Comparison of ENCODE assay signal across 29 cellular contexts in the genomic region with DNA sequence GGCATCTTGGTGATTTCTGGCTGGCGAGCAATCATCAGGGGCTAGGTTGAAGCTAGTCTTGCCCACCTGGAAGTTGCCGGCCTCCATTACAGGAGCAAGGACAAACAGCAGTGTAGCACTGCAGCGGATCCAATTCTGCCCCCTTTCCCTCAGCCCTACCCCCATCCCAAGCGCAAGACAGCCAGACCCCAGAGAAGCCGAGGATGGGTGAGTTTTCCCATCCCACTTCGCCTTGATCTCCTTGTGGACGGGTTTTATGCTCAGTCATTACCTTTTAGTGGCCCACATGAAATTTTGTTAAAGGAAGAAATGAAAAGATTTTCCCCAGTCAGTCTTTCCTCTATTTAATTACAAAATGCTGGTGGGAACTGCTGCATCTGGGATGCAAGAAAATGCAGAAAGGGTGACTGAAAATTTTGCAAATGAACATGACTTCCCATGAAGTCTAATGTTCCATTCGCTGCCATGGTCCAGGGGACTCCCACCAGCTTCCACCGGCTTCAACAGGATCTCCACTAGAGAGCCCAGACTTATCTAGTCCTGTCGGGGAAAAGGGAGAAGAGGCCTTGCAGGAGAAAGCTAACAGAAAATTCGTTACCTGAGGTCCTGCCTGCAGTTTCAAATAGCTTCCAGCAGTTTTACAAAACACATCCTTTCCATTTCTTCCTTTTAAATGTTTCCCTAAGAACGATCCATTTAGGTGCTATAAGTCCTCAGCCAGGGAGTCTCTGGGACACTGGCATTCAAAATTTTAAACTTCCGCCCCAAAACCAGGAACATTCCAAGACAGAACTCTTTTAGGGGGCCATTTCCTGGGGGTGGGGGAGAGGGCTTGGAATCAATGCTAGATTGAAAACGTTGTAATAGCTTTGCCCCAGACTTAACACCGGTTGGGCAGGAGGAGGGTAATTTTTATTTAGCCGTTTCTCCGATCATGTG. TPM values are rescaled to one million over a fixed set of nuclear protein-coding genes. Genes with fewer than 3 reads are reported as not detected.
A peak's percentile ranks its signal among the peaks of the same experiment; 100 is the strongest.
DNase-seq lines count a peak whose midpoint lies in the region; ATAC-seq and TF ChIP-seq lines count a peak whose summit lies in the region.
"Had no signal": no experiment of that assay in that cellular context is flagged by ENCODE, and none has a peak within 500 bp of the region (broad histone marks: within the 10 kb centered on the region; RNA-seq: fewer than 3 reads in every experiment).

No MANE protein-coding gene starts in this region.

- H2BK15ac ChIP-seq in mesendoderm (replicated peaks; ENCODE audit: low read depth), result no peak overlapping the region

- peaks cover 97% of the 10 kb centered on the region for H3K27me3 Mint-ChIP-seq in activated naive CD4-positive, alpha-beta T cell treated with anti-CD3 and anti-CD28 coated beads, Interleukin-2, amount 10 ng/mL, durations not matched to agents 7 days and 5 days
- peaks cover 77% of the 10 kb centered on the region for H3K27me3 Mint-ChIP-seq in T-helper 17 cell
- peaks cover 93% of the 10 kb centered on the region for H3K27me3 Mint-ChIP-seq in type B pancreatic cell
- H3K27me3 Mint-ChIP-seq in activated T-cell treated with anti-CD3 and anti-CD28 coated beads, Interleukin-2, amount 50 U/mL, for 24 hours, result peaks cover 91% of the 10 kb centered on the region

- H4K8ac ChIP-seq in mesendoderm (ENCODE audit: low read depth, low read length), result no peak overlapping the region

- H3K4me1 Mint-ChIP-seq in activated naive CD4-positive, alpha-beta T cell treated with anti-CD3 and anti-CD28 coated beads, Interleukin-2, amount 10 ng/mL, durations not matched to agents 7 days and 5 days, result peaks cover 4% of the 10 kb centered on the region
- H3K4me1 Mint-ChIP-seq in T-helper 17 cell, result peaks cover 5% of the 10 kb centered on the region
- H3K4me1 Mint-ChIP-seq in type B pancreatic cell (ENCODE audit: unreplicated experiment), result peaks cover 7% of the 10 kb centered on the region
- H3K4me1 Mint-ChIP-seq in activated T-cell treated with anti-CD3 and anti-CD28 coated beads, Interleukin-2, amount 50 U/mL, for 24 hours (ENCODE audit: low read depth), result peaks cover 13% of the 10 kb centered on the region

- peak; percentile 24 for TF ChIP-seq CTCF in type B pancreatic cell (conservative IDR thresholded peaks at IDR 0.05)
- no peak for TF ChIP-seq CTCF in left ventricle myocardium inferior (IDR thresholded peaks at IDR 0.05; ENCODE audit: borderline replicate concordance)

- no peaks in the 10 kb centered on the region for H3K79me1 ChIP-seq in mesendoderm (ENCODE audit: low read length)

- no peaks in the 10 kb centered on the region for H3K9me3 ChIP-seq in T-helper 17 cell (ENCODE audit: control insufficient read depth, low read length, poor library complexity, severe bottlenecking)
- no peaks in the 10 kb centered on the region for H3K9me3 ChIP-seq in left ventricle myocardium inferior (replicated peaks)
- H3K9me3 ChIP-seq: heart right ventricle, mucosa of descending colon, neutrophil had no signal

- no peak overlapping the region for H2BK5ac ChIP-seq in mesendoderm (ENCODE audit: low read length)

- H3K4me1 ChIP-seq in mesendoderm (ENCODE audit: control insufficient read depth, low read depth, low read length) (no peaks in the 10 kb centered on the region), left ventricle myocardium inferior (peaks cover 21% of the 10 kb centered on the region)
- H3K4me1 ChIP-seq: BLaER1 had no signal

- no peak overlapping the region for H4K5ac ChIP-seq in mesendoderm (ENCODE audit: low read length)

- H3K27ac ChIP-seq in mesendoderm (ENCODE audit: low read depth, low read length) (no peak overlapping the region), left ventricle myocardium inferior (replicated peaks) (no peak overlapping the region)
- H3K27ac ChIP-seq: BLaER1, cardiac muscle cell, heart right ventricle, neutrophil, WERI-Rb-1 had no signal

- no peak overlapping the region for H3K4ac ChIP-seq in mesendoderm (ENCODE audit: low read depth, low read length)

- H3K4me3 ChIP-seq in mesendoderm (ENCODE audit: low read length) (no peak overlapping the region), left ventricle myocardium inferior (no peak overlapping the region)
- H3K4me3 ChIP-seq: BLaER1, cardiac muscle cell, heart right ventricle, mucosa of descending colon had no signal

- ATAC-seq in T-helper 17 cell, result no peak
- no peak for ATAC-seq in HG02981 (IDR thresholded peaks at IDR 0.05; ENCODE audit: unreplicated experiment)
- ATAC-seq: heart right ventricle, left ventricle myocardium superior, mucosa of descending colon had no signal

- H3K36me3 ChIP-seq in mesendoderm (ENCODE audit: control insufficient read depth, insufficient read depth, low read length) (no peaks in the 10 kb centered on the region), left ventricle myocardium inferior (no peaks in the 10 kb centered on the region)
- H3K36me3 ChIP-seq: BLaER1, cardiac muscle cell, heart right ventricle, neutrophil, WERI-Rb-1 had no signal

- H3K23ac ChIP-seq in mesendoderm (ENCODE audit: low read length), result peak overlapping the region; percentile 73

- H3K4me3 Mint-ChIP-seq in activated naive CD4-positive, alpha-beta T cell treated with anti-CD3 and anti-CD28 coated beads, Interleukin-2, amount 10 ng/mL, durations not matched to agents 7 days and 5 days, result no peak overlapping the region
- H3K4me3 Mint-ChIP-seq in T-helper 17 cell, result peak overlapping the region; percentile 34
- peak overlapping the region; percentile 34 for H3K4me3 Mint-ChIP-seq in type B pancreatic cell
- H3K4me3 Mint-ChIP-seq in activated T-cell treated with anti-CD3 and anti-CD28 coated beads, Interleukin-2, amount 50 U/mL, for 24 hours, result no peak overlapping the region

- DNase-seq in activated naive CD4-positive, alpha-beta T cell treated with anti-CD3 and anti-CD28 coated beads, Interleukin-2, amount 10 ng/mL, durations not matched to agents 7 days and 5 days, result no peak
- no peak for DNase-seq in activated naive CD4-positive, alpha-beta T cell treated with anti-CD3 and anti-CD28 coated beads, Interleukin-2, amount 50 U/mL, for 16 hours
- DNase-seq in T-helper 17 cell (no peak), mesendoderm (no peak), type B pancreatic cell (ENCODE audit: extremely low spot score, unreplicated experiment) (no peak), left ventricle myocardium inferior (no peak)
- DNase-seq in activated T-cell treated with anti-CD3 and anti-CD28 coated beads, Interleukin-2, amount 50 U/mL, for 24 hours, result no peak
- DNase-seq: activated CD8-positive, alpha-beta memory T cell treated with anti-CD3 and anti-CD28 coated beads, Interleukin-2, amount 50 U/mL, for 4 hours; activated effector memory CD4-positive, alpha-beta T cell treated with Interleukin-2 at 50 U/mL for 16 hours; amygdala; Calu3; EL; heart right ventricle; left ventricle myocardium superior; NCI-H1436; NCI-H2171 treated with DMSO at 0.1 percent for 48 hours; NCI-H526 treated with DMSO at 0.1 percent for 48 hours; stimulated activated CD4-positive, alpha-beta T cell treated with anti-CD3 and anti-CD28 coated beads, Interleukin-2, amount 100 ng/mL, for 48 hours; stimulated activated naive CD4-positive, alpha-beta T cell treated with Interleukin-2 at 50 U/mL for 16 hours; WERI-Rb-1 had no signal

- no peak overlapping the region for H2BK120ac ChIP-seq in mesendoderm (ENCODE audit: low read depth, low read length)

- no peak overlapping the region for H3K4me2 ChIP-seq in mesendoderm (ENCODE audit: low read length)
- H3K4me2 ChIP-seq: BLaER1 had no signal

- CTCF ChIA-PET in activated naive CD4-positive, alpha-beta T cell treated with anti-CD3 and anti-CD28 coated beads, Interleukin-2, amount 10 ng/mL, durations not matched to agents 7 days and 5 days (lab: Charles Lee), result interaction anchor here (0.7 to 1.9 kb wide), 12 partner anchors 9 to 1028 kb away, joined by 3 to 5 read pairs (median 3); no protein-coding TSS in a partner anchor

- intact Hi-C loops in left ventricle myocardium inferior (cut with micrococcal nuclease), result no loop called here

- H3K36me3 Mint-ChIP-seq in activated naive CD4-positive, alpha-beta T cell treated with anti-CD3 and anti-CD28 coated beads, Interleukin-2, amount 10 ng/mL, durations not matched to agents 7 days and 5 days, result peaks cover 7% of the 10 kb centered on the region
- H3K36me3 Mint-ChIP-seq in T-helper 17 cell (ENCODE audit: low read depth), result peaks cover 7% of the 10 kb centered on the region
- H3K36me3 Mint-ChIP-seq in type B pancreatic cell, result peaks cover 9% of the 10 kb centered on the region
- H3K36me3 Mint-ChIP-seq in activated T-cell treated with anti-CD3 and anti-CD28 coated beads, Interleukin-2, amount 50 U/mL, for 24 hours (ENCODE audit: low read depth), result no peaks in the 10 kb centered on the region

- WGBS in mesendoderm (ENCODE audit: extremely low coverage, insufficient coverage, low lambda C conversion rate), result no CpG with 5 or more reads among the region's 17 CpGs

- H3K9me3 Mint-ChIP-seq in activated naive CD4-positive, alpha-beta T cell treated with anti-CD3 and anti-CD28 coated beads, Interleukin-2, amount 10 ng/mL, durations not matched to agents 7 days and 5 days, result peaks cover 4% of the 10 kb centered on the region
- peaks cover 6% of the 10 kb centered on the region for H3K9me3 Mint-ChIP-seq in type B pancreatic cell
- peaks cover 3% of the 10 kb centered on the region for H3K9me3 Mint-ChIP-seq in activated T-cell treated with anti-CD3 and anti-CD28 coated beads, Interleukin-2, amount 50 U/mL, for 24 hours

- H3K27me3 ChIP-seq in mesendoderm (ENCODE audit: insufficient read depth, low read length, poor library complexity), result peaks cover 94% of the 10 kb centered on the region
- H3K27me3 ChIP-seq in left ventricle myocardium inferior (ENCODE audit: low read depth), result peaks cover 100% of the 10 kb centered on the region

- H3K27ac Mint-ChIP-seq in activated naive CD4-positive, alpha-beta T cell treated with anti-CD3 and anti-CD28 coated beads, Interleukin-2, amount 10 ng/mL, durations not matched to agents 7 days and 5 days, result peak overlapping the region; percentile 80
- H3K27ac Mint-ChIP-seq in T-helper 17 cell (peak overlapping the region; percentile 82), type B pancreatic cell (no peak overlapping the region)
- H3K27ac Mint-ChIP-seq in activated T-cell treated with anti-CD3 and anti-CD28 coated beads, Interleukin-2, amount 50 U/mL, for 24 hours, result no peak overlapping the region

- H3K79me2 ChIP-seq in mesendoderm (ENCODE audit: control insufficient read depth, insufficient read depth, low read length), result no peaks in the 10 kb centered on the region

- H3K18ac ChIP-seq in mesendoderm (ENCODE audit: low read length), result no peak overlapping the region

- no peak overlapping the region for H3K9ac ChIP-seq in mesendoderm (ENCODE audit: low read length)
- H3K9ac ChIP-seq: BLaER1 had no signal

- no peak overlapping the region for H2AK5ac ChIP-seq in mesendoderm (ENCODE audit: low read length)

- no peak overlapping the region for H3K56ac ChIP-seq in mesendoderm (ENCODE audit: low read length)

RNA-seq across cellular contexts. Expression of gene HOXD9, which starts 1.9 kb away (rescaled TPM):
- not detected for total RNA-seq in T-helper 17 cell
- polyA plus RNA-seq in mesendoderm (2013, experiment 1 of 2), result not detected
- not detected for polyA plus RNA-seq in mesendoderm (2013, experiment 2 of 2)
- 0.19 and 1.5 TPM in 2 replicates for total RNA-seq in type B pancreatic cell (ENCODE audit: low replicate concordance)
- 0.16 TPM for total RNA-seq in left ventricle myocardium inferior
- total RNA-seq: Calu3; cardiac muscle cell; left ventricle myocardium superior; T-helper 2 cell treated with Interferon-gamma antibody and Interleukin-4, amounts not matched to agents 100 ng/mL and 5 ng/mL, for 36 hours had no signal
- polyA plus RNA-seq: cardiac muscle cell had no signal

RNA-seq across cellular contexts. Expression of gene HOXD10, which starts 4.1 kb away (rescaled TPM):
- not detected for total RNA-seq in T-helper 17 cell
- polyA plus RNA-seq in mesendoderm (2013, experiment 1 of 2), result not detected
- not detected for polyA plus RNA-seq in mesendoderm (2013, experiment 2 of 2)
- total RNA-seq in type B pancreatic cell (ENCODE audit: low replicate concordance), result 0.19 and 0.56 TPM in 2 replicates
- total RNA-seq in left ventricle myocardium inferior, result not detected
- total RNA-seq: Calu3; cardiac muscle cell; heart right ventricle; left ventricle myocardium superior; SK-MEL-5; T-helper 2 cell treated with Interferon-gamma antibody and Interleukin-4, amounts not matched to agents 100 ng/mL and 5 ng/mL, for 36 hours had no signal
- polyA plus RNA-seq: cardiac muscle cell, heart right ventricle had no signal

RNA-seq across cellular contexts. Expression of gene HOXD8, which starts 8.9 kb away (rescaled TPM):
- total RNA-seq in T-helper 17 cell (not detected), type B pancreatic cell (ENCODE audit: low replicate concordance) (2.8 TPM in 1 of 2 replicates, not detected in the other), left ventricle myocardium inferior (0.14 TPM)
- not detected for polyA plus RNA-seq in mesendoderm (2013, experiment 1 of 2)
- not detected for polyA plus RNA-seq in mesendoderm (2013, experiment 2 of 2)
- total RNA-seq: Calu3; cardiac muscle cell; T-helper 2 cell treated with Interferon-gamma antibody and Interleukin-4, amounts not matched to agents 100 ng/mL and 5 ng/mL, for 36 hours had no signal
- polyA plus RNA-seq: cardiac muscle cell had no signal

RNA-seq across cellular contexts. Expression of gene HOXD11, which starts 13.6 kb away (rescaled TPM):
- total RNA-seq in T-helper 17 cell (not detected), type B pancreatic cell (ENCODE audit: low replicate concordance) (0.21 and 1.1 TPM in 2 replicates), left ventricle myocardium inferior (not detected)
- 0.08 TPM for polyA plus RNA-seq in mesendoderm (2013, experiment 1 of 2)
- 0.08 TPM for polyA plus RNA-seq in mesendoderm (2013, experiment 2 of 2)
- total RNA-seq: Calu3; cardiac muscle cell; dermis microvascular lymphatic vessel endothelial cell; heart right ventricle; left ventricle myocardium superior; T-helper 2 cell treated with Interferon-gamma antibody and Interleukin-4, amounts not matched to agents 100 ng/mL and 5 ng/mL, for 36 hours had no signal
- polyA plus RNA-seq: cardiac muscle cell, heart right ventricle had no signal

RNA-seq across cellular contexts. Expression of gene HOXD12, which starts 21.0 kb away (rescaled TPM):
- total RNA-seq in T-helper 17 cell (not detected), type B pancreatic cell (ENCODE audit: low replicate concordance) (not detected in 2 replicates), left ventricle myocardium inferior (not detected)
- not detected for polyA plus RNA-seq in mesendoderm (2013, experiment 1 of 2)
- polyA plus RNA-seq in mesendoderm (2013, experiment 2 of 2), result not detected
- total RNA-seq: Calu3; cardiac muscle cell; dermis microvascular lymphatic vessel endothelial cell; heart right ventricle; left ventricle myocardium superior; mucosa of descending colon; T-helper 2 cell treated with Interferon-gamma antibody and Interleukin-4, amounts not matched to agents 100 ng/mL and 5 ng/mL, for 36 hours had no signal
- polyA plus RNA-seq: cardiac muscle cell, heart right ventricle, thymus had no signal

Comparison
In these comparisons a context has a peak if more than half of its experiments do, and no peak if none do; other contexts are left out.
1. H3K27ac Mint-ChIP-seq: peak in activated naive CD4-positive, alpha-beta T cell treated with anti-CD3 and anti-CD28 coated beads, Interleukin-2, amount 10 ng/mL, durations not matched to agents 7 days and 5 days (single experiment) and T-helper 17 cell (single experiment); none in type B pancreatic cell (single experiment) and activated T-cell treated with anti-CD3 and anti-CD28 coated beads, Interleukin-2, amount 50 U/mL, for 24 hours (single experiment).
2. H3K4me3 Mint-ChIP-seq: peak in T-helper 17 cell (single experiment) and type B pancreatic cell (single experiment); none in activated naive CD4-positive, alpha-beta T cell treated with anti-CD3 and anti-CD28 coated beads, Interleukin-2, amount 10 ng/mL, durations not matched to agents 7 days and 5 days (single experiment) and activated T-cell treated with anti-CD3 and anti-CD28 coated beads, Interleukin-2, amount 50 U/mL, for 24 hours (single experiment).